9 cellular contexts compared by ENCODE assay signal in the genomic region with DNA sequence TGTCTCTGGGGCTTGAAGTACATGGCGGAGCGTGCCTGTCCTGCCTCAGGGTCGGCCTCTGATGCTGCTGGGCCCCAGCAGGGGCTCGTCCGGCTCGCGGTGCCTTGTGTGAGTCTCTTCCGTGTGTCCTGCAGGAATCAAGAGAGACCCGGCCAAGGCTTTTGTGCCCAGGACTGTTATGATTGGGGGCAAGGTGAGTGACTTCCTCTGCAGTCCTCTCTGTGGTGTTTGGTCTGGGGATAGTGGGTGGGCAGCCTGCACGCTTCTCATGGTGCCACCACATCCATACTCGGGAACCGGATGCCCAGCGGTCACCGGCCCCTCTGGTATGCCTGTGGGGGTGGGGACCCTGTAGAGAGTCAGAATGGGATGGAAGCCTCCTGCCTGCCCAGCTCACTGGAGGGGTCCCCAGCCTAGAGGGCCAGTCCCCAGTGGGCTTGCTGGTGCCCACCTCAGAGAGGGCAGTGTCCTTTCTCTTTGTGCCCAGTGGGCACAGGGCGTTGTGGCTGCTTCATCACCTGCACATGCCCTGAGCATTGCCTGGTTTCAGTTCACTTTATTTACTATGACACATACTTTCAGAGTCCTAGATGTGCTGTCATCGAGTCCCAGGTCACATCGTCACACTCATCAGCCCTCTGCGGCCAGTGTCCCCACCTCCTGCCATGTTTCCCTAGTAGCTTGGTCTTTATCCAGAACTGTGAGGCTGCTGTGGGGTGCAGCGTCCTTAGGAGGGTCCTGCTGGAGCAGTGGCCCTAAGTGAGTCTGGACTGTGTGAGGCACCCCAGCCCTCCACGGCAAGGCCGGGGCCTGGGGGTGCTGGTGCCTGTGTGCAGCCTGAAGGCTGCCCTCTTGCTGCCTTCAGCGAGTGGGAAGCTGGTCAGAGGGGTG.
DNase-seq lines count a peak whose midpoint lies in the region; ATAC-seq, FAIRE-seq and TF ChIP-seq lines count a peak whose summit lies in the region.
"Had no signal": no experiment of that assay in that cellular context is flagged by ENCODE, and none has a peak within 500 bp of the region (broad histone marks: within the 10 kb centered on the region; RNA-seq: fewer than 3 reads in every experiment).

No MANE protein-coding gene starts in this region.

- H3K27ac Mint-ChIP-seq in central memory CD8-positive, alpha-beta T cell (ENCODE audit: low read depth) = peak overlapping the region; percentile 22

- ATAC-seq in GM19372 (IDR thresholded peaks at IDR 0.05; ENCODE audit: low read depth, unreplicated experiment) (peak; percentile 96), HG03066 (IDR thresholded peaks at IDR 0.05; ENCODE audit: low read depth, unreplicated experiment) (peak; percentile 92)
- ATAC-seq in central memory CD8-positive, alpha-beta T cell (replicated peaks; ENCODE audit: extremely low read depth, poor library complexity, severe bottlenecking) = no peak

- POLR2A ChIA-PET in GM10248 (lab: Yijun Ruan, JAX) = interaction anchor here (0.5 kb wide), 1 partner anchor 56 kb away, joined by 4 read pairs; no protein-coding TSS in a partner anchor

- TF ChIP-seq CTCF in GM10248 (IDR thresholded peaks at IDR 0.05; ENCODE audit: control extremely low read depth, extremely low read depth, low read depth, missing control alignments) = no peak

- CTCF ChIA-PET in GM10248 (lab: Yijun Ruan, JAX) = interaction anchor here (1.5 to 4.1 kb wide), 3 partner anchors 7 to 110 kb away, joined by 8 to 19 read pairs (median 8); no protein-coding TSS in a partner anchor

- peaks cover 4% of the 10 kb centered on the region for H3K4me1 Mint-ChIP-seq in central memory CD8-positive, alpha-beta T cell

- H3K27me3 Mint-ChIP-seq in central memory CD8-positive, alpha-beta T cell = no peaks in the 10 kb centered on the region

- no peaks in the 10 kb centered on the region for H3K9me3 Mint-ChIP-seq in central memory CD8-positive, alpha-beta T cell

- DNase-seq in GM10248 (ENCODE audit: extremely low spot score) (peak; percentile 81), DMS79 treated with DMSO at 0.1 percent for 48 hours (lab: John Stamatoyannopoulos, UW) (no peak), HTR-8/SVneo (ENCODE audit: insufficient read length, low spot score) (no peak), NOMO-1 (lab: John Stamatoyannopoulos, UW; ENCODE audit: unreplicated experiment in 2 of 2) (no peak), NCI-H146 (lab: John Stamatoyannopoulos, UW) (no peak)
- no peak for DNase-seq in central memory CD8-positive, alpha-beta T cell (ENCODE audit: low spot score in 2 of 2)

- no peak overlapping the region for H3K4me3 Mint-ChIP-seq in central memory CD8-positive, alpha-beta T cell

- peaks cover 31% of the 10 kb centered on the region for H3K36me3 Mint-ChIP-seq in central memory CD8-positive, alpha-beta T cell (ENCODE audit: insufficient read depth)

- no peak for FAIRE-seq in HTR-8/SVneo (lab: Jason Lieb, UNC)
- FAIRE-seq: astrocyte had no signal
